ENCODE assay signal across 9 cellular contexts in the genomic region with DNA sequence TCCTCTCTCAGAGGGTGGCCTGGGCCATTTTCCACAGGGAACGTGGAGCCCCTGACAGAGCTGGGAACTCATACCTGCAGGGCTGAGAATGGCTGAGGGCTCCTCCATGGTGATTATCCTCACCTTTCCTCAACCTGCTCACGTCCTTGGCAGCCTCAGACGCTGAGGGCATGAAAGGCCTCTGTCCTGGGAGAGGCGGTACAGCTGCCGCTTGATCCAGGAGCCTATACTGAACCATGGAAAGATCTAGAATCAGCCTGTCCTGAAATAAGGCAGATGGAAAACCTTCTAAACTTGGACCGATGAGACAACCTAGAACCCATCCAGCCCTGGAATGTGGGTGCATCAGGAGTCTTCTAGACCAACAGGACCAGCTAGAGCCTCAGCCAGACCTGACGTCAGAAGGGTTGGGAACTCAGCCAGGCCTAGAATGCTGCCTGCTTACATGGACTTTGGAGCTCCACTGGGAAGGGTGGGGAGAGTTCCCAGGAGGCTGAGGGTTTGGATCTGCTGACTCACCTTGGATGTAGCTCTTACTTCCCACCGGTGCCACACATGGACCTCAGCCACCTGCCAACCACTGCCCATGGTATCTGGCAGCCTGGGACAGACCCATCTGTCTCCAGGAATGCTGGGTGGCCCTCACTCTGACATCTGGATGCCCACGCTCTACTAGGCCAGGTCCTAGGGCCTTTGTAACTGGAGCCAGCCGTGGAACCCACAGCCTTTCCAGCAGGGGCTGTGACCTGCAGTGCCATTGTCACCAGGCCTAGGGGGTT.
DNase-seq lines count a peak whose midpoint lies in the region; FAIRE-seq lines count a peak whose summit lies in the region.
"Had no signal": no experiment of that assay in that cellular context is flagged by ENCODE, and none has a peak within 500 bp of the region (broad histone marks: within the 10 kb centered on the region; RNA-seq: fewer than 3 reads in every experiment).

No MANE protein-coding gene starts in this region.

- peak; percentile 55 for DNase-seq in GM04504 (ENCODE audit: low read depth)
- peak in 22 of 61 donors; percentile 10 to 63 (median 28) for DNase-seq in caudate nucleus (lab: John Stamatoyannopoulos, UW)
- peak; percentile 37 for DNase-seq in hepatic stellate cell (ENCODE audit: low spot score)
- peak; percentile 56 for DNase-seq in skeletal muscle cell (ENCODE audit: low read depth)
- no peak for DNase-seq in HTR-8/SVneo (ENCODE audit: insufficient read length, low spot score)
- no peak for DNase-seq in DMS 273 (lab: John Stamatoyannopoulos, UW; ENCODE audit: unreplicated experiment)
- DNase-seq in SW 1271 (lab: John Stamatoyannopoulos, UW): no peak
- DNase-seq in cerebellar nuclear complex (lab: John Stamatoyannopoulos, UW): no peak

- no peak for FAIRE-seq in HTR-8/SVneo (lab: Jason Lieb, UNC)
- FAIRE-seq: GM12892 had no signal

- H3K27ac ChIP-seq in caudate nucleus (ENCODE audit: low read depth, low read length): peak overlapping the region; percentile 19

- H3K4me3 ChIP-seq in skeletal muscle cell (ENCODE audit: low read depth, low read length): no peak overlapping the region

Comparison
In these comparisons a context has a peak if more than half of its experiments do, and no peak if none do; other contexts are left out.
1. DNase-seq: peak in GM04504 (single experiment), hepatic stellate cell (single experiment) and skeletal muscle cell (single experiment); none in HTR-8/SVneo (single experiment), DMS 273 (single experiment), SW 1271 (0 of 2) and cerebellar nuclear complex (0 of 2).